ENCODE assay signal across 17 cellular contexts in the genomic region with DNA sequence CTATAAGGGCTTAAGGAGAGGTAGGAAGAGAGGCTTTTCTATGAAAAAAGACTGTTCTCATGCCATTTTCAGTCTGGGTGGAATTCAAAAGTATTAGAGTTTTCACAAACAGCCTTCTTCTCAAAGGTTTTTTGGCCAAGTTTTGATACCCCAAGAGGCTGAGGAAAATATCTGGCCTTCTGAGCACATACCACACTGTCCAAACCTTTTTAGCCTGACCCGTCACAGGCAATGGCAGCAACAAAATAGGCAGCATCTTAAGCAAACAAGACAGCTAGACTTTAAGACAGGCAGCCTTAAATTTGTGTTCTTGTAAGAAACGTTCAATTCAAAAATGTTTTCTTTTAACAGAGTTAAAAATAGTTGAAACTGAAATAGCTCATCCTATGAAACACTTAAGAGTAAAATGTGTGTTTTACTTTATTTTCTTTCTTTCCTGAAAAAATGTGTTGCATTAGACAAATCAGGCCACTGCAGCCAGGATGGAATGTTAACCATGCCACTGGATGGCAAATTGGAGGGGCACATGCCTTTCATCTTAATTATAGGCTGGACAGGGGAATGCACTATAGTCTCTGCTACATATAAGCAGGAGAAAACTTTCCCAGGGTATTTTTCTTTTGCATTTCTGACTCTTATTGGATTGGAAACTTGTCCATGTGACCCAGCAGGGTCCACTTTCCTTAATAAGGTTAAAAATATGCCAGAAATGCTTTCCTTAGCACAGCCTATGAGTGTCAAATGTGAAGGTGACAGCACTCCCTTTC.
A peak's percentile ranks its signal among the peaks of the same experiment; 100 is the strongest.
DNase-seq lines count a peak whose midpoint lies in the region; ATAC-seq and TF ChIP-seq lines count a peak whose summit lies in the region.
"Had no signal": no experiment of that assay in that cellular context is flagged by ENCODE, and none has a peak within 500 bp of the region (broad histone marks: within the 10 kb centered on the region; RNA-seq: fewer than 3 reads in every experiment).

No MANE protein-coding gene starts in this region.

- H3K36me3 Mint-ChIP-seq in HFFc6 (ENCODE audit: low read depth): no peaks in the 10 kb centered on the region

- TF ChIP-seq CTCF in HFFc6 (IDR thresholded peaks at IDR 0.05): no peak
- no peak for TF ChIP-seq CTCF in fibroblast of the aortic adventitia (IDR thresholded peaks at IDR 0.05; ENCODE audit: insufficient read depth, low read length)

- no peaks in the 10 kb centered on the region for H3K9me3 ChIP-seq in skeletal muscle satellite cell (replicated peaks; ENCODE audit: low read length)
- H3K9me3 ChIP-seq: gastroesophageal sphincter, tibial nerve had no signal

- peaks cover 68% of the 10 kb centered on the region for H3K4me1 Mint-ChIP-seq in HFFc6 (ENCODE audit: low read depth)
- H3K4me1 Mint-ChIP-seq: activated B cell treated with CpG ODN at 0.5 μM for 24 hours had no signal

- H3K27me3 Mint-ChIP-seq in HFFc6 (ENCODE audit: insufficient read depth): no peaks in the 10 kb centered on the region; the same call in 1 of the 2 replicates

- ATAC-seq in SK-N-SH treated with all-trans-retinoic acid at 6 μM for 48 hours: peak; percentile 84
- no peak for ATAC-seq in GM21723 (IDR thresholded peaks at IDR 0.05; ENCODE audit: unreplicated experiment)
- ATAC-seq: gastroesophageal sphincter, left lobe of liver had no signal

- DNase-seq in HFFc6: peak; percentile 57
- DNase-seq in fibroblast of the aortic adventitia (ENCODE audit: low read depth): peak; percentile 35
- DNase-seq in DMS153 treated with DMSO at 0.1 percent for 48 hours (lab: John Stamatoyannopoulos, UW; ENCODE audit: unreplicated experiment): no peak
- no peak for DNase-seq in pons (ENCODE audit: low spot score)
- no peak for DNase-seq in NCI-H2171 (lab: John Stamatoyannopoulos, UW)
- DNase-seq: activated B cell treated with CpG ODN at 0.5 μM for 24 hours, dorsolateral prefrontal cortex, Karpas-422, NCI-H187 treated with DMSO at 0.1 percent for 48 hours, NCI-H748 treated with DMSO at 0.1 percent for 48 hours had no signal

- no peaks in the 10 kb centered on the region for H3K27me3 ChIP-seq in skeletal muscle satellite cell (ENCODE audit: control insufficient read depth, insufficient read depth, low read length)
- H3K27me3 ChIP-seq: gastroesophageal sphincter, tibial nerve had no signal

- no peaks in the 10 kb centered on the region for H3K36me3 ChIP-seq in skeletal muscle satellite cell (ENCODE audit: insufficient read depth, low read length)
- H3K36me3 ChIP-seq: gastroesophageal sphincter, tibial nerve had no signal

- peak overlapping the region; percentile 61 for H3K4me2 ChIP-seq in skeletal muscle satellite cell (ENCODE audit: low read length)

- no peak overlapping the region for H3K4me3 ChIP-seq in fibroblast of the aortic adventitia (ENCODE audit: low read depth, low read length)
- H3K4me3 ChIP-seq in skeletal muscle satellite cell (ENCODE audit: low read length): peak overlapping the region; percentile 8
- H3K4me3 ChIP-seq: dorsolateral prefrontal cortex, gastroesophageal sphincter, SK-N-MC, tibial nerve had no signal

- H3K4me1 ChIP-seq in skeletal muscle satellite cell (ENCODE audit: control insufficient read depth, insufficient read depth, low read length): peaks cover 68% of the 10 kb centered on the region

- H3K27ac Mint-ChIP-seq in HFFc6: peak overlapping the region; percentile 74
- H3K27ac Mint-ChIP-seq: activated B cell treated with CpG ODN at 0.5 μM for 24 hours had no signal

- no peaks in the 10 kb centered on the region for H3K9me3 Mint-ChIP-seq in HFFc6
- H3K9me3 Mint-ChIP-seq: activated B cell treated with CpG ODN at 0.5 μM for 24 hours had no signal

- H3K4me3 Mint-ChIP-seq in HFFc6: peak overlapping the region; percentile 9; the same call in 1 of the 2 replicates
- H3K4me3 Mint-ChIP-seq: activated B cell treated with CpG ODN at 0.5 μM for 24 hours had no signal

- peak overlapping the region; percentile 68 for H3K9ac ChIP-seq in skeletal muscle satellite cell (ENCODE audit: low read depth, low read length)

TF ChIP-seq in SK-N-SH treated with all-trans-retinoic acid at 6 μM for 48 hours, 23 proteins besides CTCF, POLR2A, EP300 and RAD21:
- 0 out of 2 replicates have a peak, but pooled peaks have one; percentile 8 for TF ChIP-seq RARB (CRISPR knock-in tag; IDR thresholded peaks at IDR 0.05)
- TF ChIP-seq TCF4 (CRISPR knock-in tag; IDR thresholded peaks at IDR 0.05; ENCODE audit: borderline replicate concordance): no peak
- no peak for TF ChIP-seq ZNF8 (CRISPR knock-in tag; IDR thresholded peaks at IDR 0.05)
- TF ChIP-seq ISL1 (CRISPR knock-in tag; IDR thresholded peaks at IDR 0.05): peak; percentile 94
- TF ChIP-seq, protein P1, sequence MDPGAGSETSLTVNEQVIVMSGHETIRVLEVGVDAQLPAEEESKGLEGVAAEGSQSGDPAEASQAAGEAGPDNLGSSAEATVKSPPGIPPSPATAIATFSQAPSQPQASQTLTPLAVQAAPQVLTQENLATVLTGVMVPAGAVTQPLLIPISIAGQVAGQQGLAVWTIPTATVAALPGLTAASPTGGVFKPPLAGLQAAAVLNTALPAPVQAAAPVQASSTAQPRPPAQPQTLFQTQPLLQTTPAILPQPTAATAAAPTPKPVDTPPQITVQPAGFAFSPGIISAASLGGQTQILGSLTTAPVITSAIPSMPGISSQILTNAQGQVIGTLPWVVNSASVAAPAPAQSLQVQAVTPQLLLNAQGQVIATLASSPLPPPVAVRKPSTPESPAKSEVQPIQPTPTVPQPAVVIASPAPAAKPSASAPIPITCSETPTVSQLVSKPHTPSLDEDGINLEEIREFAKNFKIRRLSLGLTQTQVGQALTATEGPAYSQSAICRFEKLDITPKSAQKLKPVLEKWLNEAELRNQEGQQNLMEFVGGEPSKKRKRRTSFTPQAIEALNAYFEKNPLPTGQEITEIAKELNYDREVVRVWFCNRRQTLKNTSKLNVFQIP (CRISPR knock-in tag; IDR thresholded peaks at IDR 0.05; ENCODE audit: borderline replicate concordance, low read depth): peak; percentile 86; the same call in 1 of the 2 replicates
- peak; percentile 86; the same call in 1 of the 2 replicates for TF ChIP-seq GLIS3 (CRISPR knock-in tag; IDR thresholded peaks at IDR 0.05)
- TF ChIP-seq ZC3H10 (CRISPR knock-in tag; IDR thresholded peaks at IDR 0.05): 0 out of 2 replicates have a peak, but pooled peaks have one; percentile 60
- TF ChIP-seq PPARA (CRISPR knock-in tag; IDR thresholded peaks at IDR 0.05; ENCODE audit: borderline replicate concordance): no peak
TF ChIP-seq in SK-N-SH treated with all-trans-retinoic acid at 6 μM for 48 hours: peak in this region for 5.

Comparison
In these comparisons a context has a peak if more than half of its experiments do, and no peak if none do; other contexts are left out.
1. DNase-seq: peak in HFFc6 (single experiment) and fibroblast of the aortic adventitia (single experiment); none in DMS153 treated with DMSO at 0.1 percent for 48 hours (single experiment), pons (single experiment) and NCI-H2171 (single experiment).